1 cellular context compared by ENCODE assay signal in the genomic region with DNA sequence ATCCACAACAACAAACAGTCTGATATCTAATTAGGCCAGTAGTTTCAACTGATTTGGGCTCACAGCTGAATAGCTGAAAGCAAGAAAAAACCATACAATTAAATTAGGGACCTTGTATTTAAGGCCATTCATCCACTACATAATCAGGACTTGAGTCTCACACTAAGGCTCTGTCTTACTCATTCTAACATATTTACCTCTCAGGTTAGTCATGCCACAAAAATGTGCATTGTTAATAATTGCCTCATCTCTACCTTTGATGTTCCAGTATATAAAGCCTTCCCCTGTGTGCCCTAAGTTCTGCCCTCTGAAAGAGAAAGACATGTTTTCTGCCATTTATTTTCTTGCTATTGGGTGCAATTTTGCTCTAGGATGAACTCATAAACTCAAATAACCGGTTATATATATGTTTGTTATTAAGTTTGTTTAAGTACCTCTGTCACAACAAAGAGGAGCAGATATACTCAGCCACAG.
A peak's percentile ranks its signal among the peaks of the same experiment; 100 is the strongest.
TF ChIP-seq lines count a peak whose summit lies in the region.

No MANE protein-coding gene starts in this region.

TF ChIP-seq in HepG2, 621 proteins besides CTCF, POLR2A, EP300 and RAD21 (continued from another document and continues in another):
- TF ChIP-seq, protein P1, sequence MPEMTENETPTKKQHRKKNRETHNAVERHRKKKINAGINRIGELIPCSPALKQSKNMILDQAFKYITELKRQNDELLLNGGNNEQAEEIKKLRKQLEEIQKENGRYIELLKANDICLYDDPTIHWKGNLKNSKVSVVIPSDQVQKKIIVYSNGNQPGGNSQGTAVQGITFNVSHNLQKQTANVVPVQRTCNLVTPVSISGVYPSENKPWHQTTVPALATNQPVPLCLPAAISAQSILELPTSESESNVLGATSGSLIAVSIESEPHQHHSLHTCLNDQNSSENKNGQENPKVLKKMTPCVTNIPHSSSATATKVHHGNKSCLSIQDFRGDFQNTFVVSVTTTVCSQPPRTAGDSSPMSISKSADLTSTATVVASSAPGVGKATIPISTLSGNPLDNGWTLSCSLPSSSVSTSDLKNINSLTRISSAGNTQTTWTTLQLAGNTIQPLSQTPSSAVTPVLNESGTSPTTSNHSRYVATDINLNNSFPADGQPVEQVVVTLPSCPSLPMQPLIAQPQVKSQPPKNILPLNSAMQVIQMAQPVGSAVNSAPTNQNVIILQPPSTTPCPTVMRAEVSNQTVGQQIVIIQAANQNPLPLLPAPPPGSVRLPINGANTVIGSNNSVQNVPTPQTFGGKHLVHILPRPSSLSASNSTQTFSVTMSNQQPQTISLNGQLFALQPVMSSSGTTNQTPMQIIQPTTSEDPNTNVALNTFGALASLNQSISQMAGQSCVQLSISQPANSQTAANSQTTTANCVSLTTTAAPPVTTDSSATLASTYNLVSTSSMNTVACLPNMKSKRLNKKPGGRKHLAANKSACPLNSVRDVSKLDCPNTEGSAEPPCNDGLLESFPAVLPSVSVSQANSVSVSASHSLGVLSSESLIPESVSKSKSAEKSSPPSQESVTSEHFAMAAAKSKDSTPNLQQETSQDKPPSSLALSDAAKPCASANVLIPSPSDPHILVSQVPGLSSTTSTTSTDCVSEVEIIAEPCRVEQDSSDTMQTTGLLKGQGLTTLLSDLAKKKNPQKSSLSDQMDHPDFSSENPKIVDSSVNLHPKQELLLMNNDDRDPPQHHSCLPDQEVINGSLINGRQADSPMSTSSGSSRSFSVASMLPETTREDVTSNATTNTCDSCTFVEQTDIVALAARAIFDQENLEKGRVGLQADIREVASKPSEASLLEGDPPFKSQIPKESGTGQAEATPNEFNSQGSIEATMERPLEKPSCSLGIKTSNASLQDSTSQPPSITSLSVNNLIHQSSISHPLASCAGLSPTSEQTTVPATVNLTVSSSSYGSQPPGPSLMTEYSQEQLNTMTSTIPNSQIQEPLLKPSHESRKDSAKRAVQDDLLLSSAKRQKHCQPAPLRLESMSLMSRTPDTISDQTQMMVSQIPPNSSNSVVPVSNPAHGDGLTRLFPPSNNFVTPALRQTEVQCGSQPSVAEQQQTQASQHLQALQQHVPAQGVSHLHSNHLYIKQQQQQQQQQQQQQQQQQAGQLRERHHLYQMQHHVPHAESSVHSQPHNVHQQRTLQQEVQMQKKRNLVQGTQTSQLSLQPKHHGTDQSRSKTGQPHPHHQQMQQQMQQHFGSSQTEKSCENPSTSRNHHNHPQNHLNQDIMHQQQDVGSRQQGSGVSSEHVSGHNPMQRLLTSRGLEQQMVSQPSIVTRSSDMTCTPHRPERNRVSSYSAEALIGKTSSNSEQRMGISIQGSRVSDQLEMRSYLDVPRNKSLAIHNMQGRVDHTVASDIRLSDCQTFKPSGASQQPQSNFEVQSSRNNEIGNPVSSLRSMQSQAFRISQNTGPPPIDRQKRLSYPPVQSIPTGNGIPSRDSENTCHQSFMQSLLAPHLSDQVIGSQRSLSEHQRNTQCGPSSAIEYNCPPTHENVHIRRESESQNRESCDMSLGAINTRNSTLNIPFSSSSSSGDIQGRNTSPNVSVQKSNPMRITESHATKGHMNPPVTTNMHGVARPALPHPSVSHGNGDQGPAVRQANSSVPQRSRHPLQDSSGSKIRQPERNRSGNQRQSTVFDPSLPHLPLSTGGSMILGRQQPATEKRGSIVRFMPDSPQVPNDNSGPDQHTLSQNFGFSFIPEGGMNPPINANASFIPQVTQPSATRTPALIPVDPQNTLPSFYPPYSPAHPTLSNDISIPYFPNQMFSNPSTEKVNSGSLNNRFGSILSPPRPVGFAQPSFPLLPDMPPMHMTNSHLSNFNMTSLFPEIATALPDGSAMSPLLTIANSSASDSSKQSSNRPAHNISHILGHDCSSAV (CRISPR knock-in tag; IDR thresholded peaks at IDR 0.05; ENCODE audit: borderline replicate concordance), result no peak
- TF ChIP-seq NONO (IDR thresholded peaks at IDR 0.05) (no peak), NONO (CRISPR knock-in tag; conservative IDR thresholded peaks at IDR 0.05) (no peak), ZNF709 (CRISPR knock-in tag; IDR thresholded peaks at IDR 0.05) (no peak), ZHX2 (IDR thresholded peaks at IDR 0.05; ENCODE audit: low read depth) (0 out of 2 replicates have a peak, but pooled peaks have one; percentile 26), ZHX2 (CRISPR knock-in tag; IDR thresholded peaks at IDR 0.05; ENCODE audit: borderline replicate concordance) (no peak), DPF2 (CRISPR knock-in tag; IDR thresholded peaks at IDR 0.05; ENCODE audit: borderline replicate concordance, low read depth) (peak; percentile 91), ZNF329 (CRISPR knock-in tag; IDR thresholded peaks at IDR 0.05; ENCODE audit: low read depth) (no peak), LBX2 (CRISPR knock-in tag; IDR thresholded peaks at IDR 0.05; ENCODE audit: borderline replicate concordance) (no peak), CHD4 (IDR thresholded peaks at IDR 0.05; ENCODE audit: borderline replicate concordance, low read length) (peak; percentile 82; the same call in 1 of the 2 replicates), ZBTB38 (CRISPR knock-in tag; IDR thresholded peaks at IDR 0.05) (no peak), ZGPAT (CRISPR knock-in tag; IDR thresholded peaks at IDR 0.05) (peak; percentile 81), MYC (CRISPR knock-in tag; IDR thresholded peaks at IDR 0.05; ENCODE audit: borderline replicate concordance) (no peak), CSRNP2 (CRISPR knock-in tag; conservative IDR thresholded peaks at IDR 0.05; ENCODE audit: low read depth) (no peak), ZNF557 (CRISPR knock-in tag; IDR thresholded peaks at IDR 0.05) (no peak), ZFP37 (CRISPR knock-in tag; IDR thresholded peaks at IDR 0.05; ENCODE audit: borderline replicate concordance) (no peak), ZNF331 (CRISPR knock-in tag; IDR thresholded peaks at IDR 0.05) (peak; percentile 78; the same call in 1 of the 2 replicates), AGO2 (optimal IDR thresholded peaks at IDR 0.05; ENCODE audit: low read depth, low read length) (no peak), ZNF292 (CRISPR knock-in tag; IDR thresholded peaks at IDR 0.05; ENCODE audit: borderline replicate concordance, low read depth) (0 out of 2 replicates have a peak, but pooled peaks have one; percentile 54), SIX1 (CRISPR knock-in tag; IDR thresholded peaks at IDR 0.05; ENCODE audit: borderline replicate concordance) (peak; percentile 44; the same call in 1 of the 2 replicates), SSRP1 (CRISPR knock-in tag; IDR thresholded peaks at IDR 0.05) (peak; percentile 74; the same call in 1 of the 2 replicates), ZNF18 (CRISPR knock-in tag; IDR thresholded peaks at IDR 0.05; ENCODE audit: insufficient replicate concordance) (no peak), ZNF205 (CRISPR knock-in tag; IDR thresholded peaks at IDR 0.05) (no peak), ATF4 (CRISPR knock-in tag; IDR thresholded peaks at IDR 0.05) (peak in 1 of 2 experiments; percentile 89; a peak in 2 of 4 replicates)
- TF ChIP-seq, protein P2, sequence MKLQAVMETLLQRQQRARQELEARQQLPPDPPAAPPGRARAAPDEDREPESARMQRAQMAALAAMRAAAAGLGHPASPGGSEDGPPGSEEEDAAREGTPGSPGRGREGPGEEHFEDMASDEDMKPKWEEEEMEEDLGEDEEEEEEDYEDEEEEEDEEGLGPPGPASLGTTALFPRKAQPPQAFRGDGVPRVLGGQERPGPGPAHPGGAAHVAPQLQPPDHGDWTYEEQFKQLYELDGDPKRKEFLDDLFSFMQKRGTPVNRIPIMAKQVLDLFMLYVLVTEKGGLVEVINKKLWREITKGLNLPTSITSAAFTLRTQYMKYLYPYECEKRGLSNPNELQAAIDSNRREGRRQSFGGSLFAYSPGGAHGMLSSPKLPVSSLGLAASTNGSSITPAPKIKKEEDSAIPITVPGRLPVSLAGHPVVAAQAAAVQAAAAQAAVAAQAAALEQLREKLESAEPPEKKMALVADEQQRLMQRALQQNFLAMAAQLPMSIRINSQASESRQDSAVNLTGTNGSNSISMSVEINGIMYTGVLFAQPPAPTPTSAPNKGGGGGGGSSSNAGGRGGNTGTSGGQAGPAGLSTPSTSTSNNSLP (IDR thresholded peaks at IDR 0.05; ENCODE audit: low read depth, low read length), result peak; percentile 94
- TF ChIP-seq, protein P3, sequence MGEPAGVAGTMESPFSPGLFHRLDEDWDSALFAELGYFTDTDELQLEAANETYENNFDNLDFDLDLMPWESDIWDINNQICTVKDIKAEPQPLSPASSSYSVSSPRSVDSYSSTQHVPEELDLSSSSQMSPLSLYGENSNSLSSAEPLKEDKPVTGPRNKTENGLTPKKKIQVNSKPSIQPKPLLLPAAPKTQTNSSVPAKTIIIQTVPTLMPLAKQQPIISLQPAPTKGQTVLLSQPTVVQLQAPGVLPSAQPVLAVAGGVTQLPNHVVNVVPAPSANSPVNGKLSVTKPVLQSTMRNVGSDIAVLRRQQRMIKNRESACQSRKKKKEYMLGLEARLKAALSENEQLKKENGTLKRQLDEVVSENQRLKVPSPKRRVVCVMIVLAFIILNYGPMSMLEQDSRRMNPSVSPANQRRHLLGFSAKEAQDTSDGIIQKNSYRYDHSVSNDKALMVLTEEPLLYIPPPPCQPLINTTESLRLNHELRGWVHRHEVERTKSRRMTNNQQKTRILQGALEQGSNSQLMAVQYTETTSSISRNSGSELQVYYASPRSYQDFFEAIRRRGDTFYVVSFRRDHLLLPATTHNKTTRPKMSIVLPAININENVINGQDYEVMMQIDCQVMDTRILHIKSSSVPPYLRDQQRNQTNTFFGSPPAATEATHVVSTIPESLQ (CRISPR knock-in tag; conservative IDR thresholded peaks at IDR 0.05), result no peak
